8 cellular contexts compared by ENCODE assay signal in the genomic region with DNA sequence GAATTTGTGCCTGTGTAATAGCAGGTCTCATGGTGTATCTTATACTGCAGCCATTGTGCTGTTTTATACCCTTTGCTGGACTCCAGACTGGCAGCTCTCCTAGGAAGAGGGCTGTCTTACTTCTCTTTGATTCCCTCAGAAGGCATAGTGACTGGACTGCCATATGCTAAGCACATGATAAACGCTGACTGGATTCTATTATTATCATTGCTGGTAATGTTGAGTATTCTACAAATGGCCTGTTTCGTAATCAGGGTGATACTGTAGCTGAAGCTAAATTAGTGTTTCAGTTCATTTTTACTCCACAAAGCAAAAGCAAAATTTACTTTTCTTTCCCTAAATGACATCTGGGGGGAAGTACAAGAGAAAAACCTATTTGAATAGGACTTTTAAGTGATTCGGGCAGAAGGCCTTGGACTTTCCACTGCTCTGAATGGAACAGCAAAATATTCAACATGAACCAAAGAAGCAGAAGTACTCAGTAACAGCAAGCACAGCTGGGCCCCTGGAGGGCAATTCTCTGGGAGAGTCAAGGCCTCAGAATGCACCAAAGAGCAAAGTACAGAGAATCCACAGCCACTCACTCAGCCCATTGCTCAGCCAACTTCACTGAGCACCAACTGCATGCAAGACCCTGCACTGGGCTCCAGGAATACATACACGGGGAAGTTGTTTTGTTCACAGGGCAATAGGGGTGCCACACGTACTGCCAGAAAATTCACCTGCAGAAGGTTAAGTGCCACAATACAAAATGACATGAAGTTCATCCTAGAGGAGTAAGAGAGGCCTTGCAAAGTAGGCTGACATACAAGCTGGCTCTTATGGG.
A peak's percentile ranks its signal among the peaks of the same experiment; 100 is the strongest.
DNase-seq lines count a peak whose midpoint lies in the region; ATAC-seq and TF ChIP-seq lines count a peak whose summit lies in the region.

No MANE protein-coding gene starts in this region.

- peak overlapping the region in 1 of 2 donors; percentile 11 for H3K9ac ChIP-seq in mucosa of rectum (ENCODE audit: low read depth in 1 of 2, low read length in 2 of 2)

- H3K36me3 ChIP-seq in mucosa of rectum (ENCODE audit: control insufficient read depth in 2 of 2, insufficient read depth in 2 of 2, low read length in 2 of 2), result no peaks in the 10 kb centered on the region

- in situ Hi-C loops in astrocyte of the spinal cord (cut with HindIII; ENCODE audit: low sequenced_read_pairs), result no loop called here

- ATAC-seq in GM19467 (IDR thresholded peaks at IDR 0.05; ENCODE audit: unreplicated experiment) (peak; percentile 50), HG03520 (IDR thresholded peaks at IDR 0.05; ENCODE audit: unreplicated experiment) (peak; percentile 61)

- H3K27me3 ChIP-seq in mucosa of rectum (ENCODE audit: control insufficient read depth in 2 of 2, insufficient read depth in 2 of 2, low read length in 2 of 2), result no peaks in the 10 kb centered on the region

- no peak overlapping the region for H3K4me3 ChIP-seq in astrocyte of the spinal cord (ENCODE audit: low read depth, low read length)
- H3K4me3 ChIP-seq in mucosa of rectum (ENCODE audit: low read length in 2 of 2), result no peak overlapping the region

- peaks cover 2 to 6% of the 10 kb centered on the region in 2 donors for H3K4me1 ChIP-seq in mucosa of rectum (ENCODE audit: control insufficient read depth in 2 of 2, insufficient read depth in 2 of 2, low read length in 2 of 2)

- TF ChIP-seq CTCF in astrocyte of the spinal cord (IDR thresholded peaks at IDR 0.05; ENCODE audit: low read depth, low read length), result no peak

- DNase-seq in EL (peak; percentile 31), astrocyte of the spinal cord (ENCODE audit: low read depth, low spot score) (peak; percentile 9), cerebellar nuclear complex (lab: John Stamatoyannopoulos, UW) (no peak), NCI-H510A treated with DMSO at 0.1 percent for 48 hours (lab: John Stamatoyannopoulos, UW) (no peak), NCI-H1417 treated with DMSO at 0.1 percent for 48 hours (lab: John Stamatoyannopoulos, UW) (no peak)

- peak overlapping the region; percentile 4 to 59 for H3K27ac ChIP-seq in mucosa of rectum (ENCODE audit: low read depth in 2 of 2, low read length in 2 of 2)

- H3K9me3 ChIP-seq in mucosa of rectum (ENCODE audit: control insufficient read depth in 2 of 2, low read length in 2 of 2), result no peaks in the 10 kb centered on the region

Comparison
In these comparisons a context has a peak if more than half of its experiments do, and no peak if none do; other contexts are left out.
1. DNase-seq: peak in EL (single experiment) and astrocyte of the spinal cord (single experiment); none in cerebellar nuclear complex (0 of 2), NCI-H510A treated with DMSO at 0.1 percent for 48 hours (single experiment) and NCI-H1417 treated with DMSO at 0.1 percent for 48 hours (single experiment).